Comparison of ENCODE assay signal across 33 cellular contexts in genomic region chr1:228821252-228821651, GRCh38.
"Had no signal": no experiment of that assay in that cellular context is flagged by ENCODE, and none has a peak within 500 bp of the region (broad histone marks: within the 10 kb centered on the region; RNA-seq: fewer than 3 reads in every experiment).

No MANE protein-coding gene starts in this region.

- H3K36me3 Mint-ChIP-seq: activated CD4-positive, alpha-beta memory T cell treated with anti-CD3 and anti-CD28 coated beads for 36 hours; activated naive CD4-positive, alpha-beta T cell treated with anti-CD3 and anti-CD28 coated beads, Interleukin-2, amount 50 U/mL, for 72 hours; brain had no signal

- H3K27ac ChIP-seq: ascending aorta, breast epithelium, cardiac muscle cell, colonic mucosa, WERI-Rb-1 had no signal

- H3K4me3 Mint-ChIP-seq: activated CD4-positive, alpha-beta memory T cell treated with anti-CD3 and anti-CD28 coated beads for 36 hours; activated CD4-positive, alpha-beta T cell treated with anti-CD3 and anti-CD28 coated beads for 36 hours; activated CD4-positive, alpha-beta T cell treated with anti-CD3 and anti-CD28 coated beads, Interleukin-2, amount 10 ng/mL, durations not matched to agents 24 days and 14 days; activated CD8-positive, alpha-beta memory T cell treated with anti-CD3 and anti-CD28 coated beads, Interleukin-2, amount 10 ng/mL, durations not matched to agents 7 days and 5 days; activated CD8-positive, alpha-beta T cell treated with anti-CD3 and anti-CD28 coated beads, Interleukin-2, amount 10 ng/mL, durations not matched to agents 7 days and 5 days; activated naive CD4-positive, alpha-beta T cell treated with anti-CD3 and anti-CD28 coated beads, Interleukin-2, amount 10 ng/mL, durations not matched to agents 7 days and 5 days; activated naive CD8-positive, alpha-beta T cell treated with anti-CD3 and anti-CD28 coated beads, Interleukin-2, amount 10 ng/mL, durations not matched to agents 7 days and 5 days; activated T-helper 1 cell treated with anti-CD3 and anti-CD28 coated beads, Interleukin-12 subunit alpha, Interleukin-12 subunit beta, Interleukin-2, Interleukin-4 antibody, amounts not matched to agents 30 ng/mL and 10 ng/mL and 1 ng/mL, durations not matched to agents 14 hours and 24 hours and 36 hours; brain; endodermal cell; T-helper 17 cell; T-helper 2 cell treated with Interferon-gamma antibody and Interleukin-4, amounts not matched to agents 5 μg/mL and 100 μg/mL, for 36 hours had no signal

- H3K27me3 Mint-ChIP-seq: activated CD4-positive, alpha-beta T cell treated with anti-CD3 and anti-CD28 coated beads for 36 hours had no signal

- ATAC-seq: activated CD4-positive, alpha-beta T cell treated with anti-CD3 and anti-CD28 coated beads for 36 hours; activated CD8-positive, alpha-beta memory T cell treated with anti-CD3 and anti-CD28 coated beads, Interleukin-2, amount 10 ng/mL, durations not matched to agents 7 days and 5 days; activated CD8-positive, alpha-beta T cell treated with anti-CD3 and anti-CD28 coated beads, Interleukin-2, amount 10 ng/mL, durations not matched to agents 7 days and 5 days; activated naive CD4-positive, alpha-beta T cell treated with anti-CD3 and anti-CD28 coated beads, Interleukin-2, amount 50 U/mL, for 72 hours; esophagus mucosa; T-helper 17 cell had no signal

- H3K36me3 ChIP-seq: ascending aorta, breast epithelium, cardiac muscle cell, colonic mucosa, WERI-Rb-1 had no signal

- DNase-seq: activated CD4-positive, alpha-beta memory T cell treated with anti-CD3 and anti-CD28 coated beads for 36 hours; activated CD4-positive, alpha-beta T cell treated with anti-CD3 and anti-CD28 coated beads for 36 hours; activated CD4-positive, alpha-beta T cell treated with anti-CD3 and anti-CD28 coated beads, Interleukin-2, amount 10 ng/mL, durations not matched to agents 24 days and 14 days; activated CD4-positive, CD25-positive, alpha-beta regulatory T cell; activated CD4-positive, CD25-positive, alpha-beta regulatory T cell treated with anti-CD3 and anti-CD28 coated beads, Interleukin-2, amount 50 U/mL, for 72 hours; activated CD8-positive, alpha-beta memory T cell treated with anti-CD3 and anti-CD28 coated beads, Interleukin-2, amount 10 ng/mL, durations not matched to agents 7 days and 5 days; activated CD8-positive, alpha-beta memory T cell treated with anti-CD3 and anti-CD28 coated beads, Interleukin-2, amount 50 U/mL, for 4 hours; activated CD8-positive, alpha-beta T cell treated with anti-CD3 and anti-CD28 coated beads, Interleukin-2, amount 10 ng/mL, durations not matched to agents 7 days and 5 days; activated gamma-delta T cell; activated naive CD4-positive, alpha-beta T cell; activated naive CD4-positive, alpha-beta T cell treated with anti-CD3 and anti-CD28 coated beads, Interleukin-2, amount 10 ng/mL, durations not matched to agents 7 days and 5 days; activated naive CD8-positive, alpha-beta T cell treated with anti-CD3 and anti-CD28 coated beads, Interleukin-2, amount 10 ng/mL, durations not matched to agents 7 days and 5 days; activated T-cell treated with anti-CD3 and anti-CD28 coated beads, Interleukin-2, amount 50 U/mL, for 1 hour; activated T-cell treated with anti-CD3 and anti-CD28 coated beads, Interleukin-2, amount 50 U/mL, for 48 hours; central memory CD4-positive, alpha-beta T cell; cerebellar nuclear complex; colonic mucosa; effector memory CD4-positive, alpha-beta T cell; endodermal cell; foreskin fibroblast; head of caudate nucleus; T-helper 1 cell; T-helper 17 cell; T1000; WERI-Rb-1 had no signal

- H3K4me3 ChIP-seq: ascending aorta, breast epithelium, cardiac muscle cell, colonic mucosa had no signal

- H3K27me3 ChIP-seq: ascending aorta, breast epithelium, cardiac muscle cell, colonic mucosa had no signal

- H3K4me1 Mint-ChIP-seq: brain had no signal

- H3K27ac Mint-ChIP-seq: activated CD4-positive, alpha-beta memory T cell treated with anti-CD3 and anti-CD28 coated beads for 36 hours; activated CD4-positive, alpha-beta T cell treated with anti-CD3 and anti-CD28 coated beads for 36 hours; activated CD4-positive, alpha-beta T cell treated with anti-CD3 and anti-CD28 coated beads, Interleukin-2, amount 10 ng/mL, durations not matched to agents 24 days and 14 days; activated CD8-positive, alpha-beta memory T cell treated with anti-CD3 and anti-CD28 coated beads, Interleukin-2, amount 10 ng/mL, durations not matched to agents 7 days and 5 days; activated CD8-positive, alpha-beta T cell treated with anti-CD3 and anti-CD28 coated beads, Interleukin-2, amount 10 ng/mL, durations not matched to agents 7 days and 5 days; activated naive CD4-positive, alpha-beta T cell treated with anti-CD3 and anti-CD28 coated beads, Interleukin-2, amount 10 ng/mL, durations not matched to agents 7 days and 5 days; activated naive CD4-positive, alpha-beta T cell treated with anti-CD3 and anti-CD28 coated beads, Interleukin-2, amount 50 U/mL, for 72 hours; activated naive CD8-positive, alpha-beta T cell treated with anti-CD3 and anti-CD28 coated beads, Interleukin-2, amount 10 ng/mL, durations not matched to agents 7 days and 5 days; activated T-helper 1 cell treated with anti-CD3 and anti-CD28 coated beads, Interleukin-12 subunit alpha, Interleukin-12 subunit beta, Interleukin-2, Interleukin-4 antibody, amounts not matched to agents 30 ng/mL and 10 ng/mL and 1 ng/mL, durations not matched to agents 14 hours and 24 hours and 36 hours; brain; endodermal cell; T-helper 17 cell; T-helper 2 cell treated with Interferon-gamma antibody and Interleukin-4, amounts not matched to agents 5 μg/mL and 100 μg/mL, for 36 hours had no signal

- H3K4me1 ChIP-seq: ascending aorta, breast epithelium, colonic mucosa had no signal

- H3K9me3 ChIP-seq: ascending aorta, breast epithelium, colonic mucosa had no signal

- H3K9me3 Mint-ChIP-seq: activated CD4-positive, alpha-beta memory T cell treated with anti-CD3 and anti-CD28 coated beads for 36 hours; activated CD4-positive, alpha-beta T cell treated with anti-CD3 and anti-CD28 coated beads, Interleukin-2, amount 10 ng/mL, durations not matched to agents 24 days and 14 days; activated naive CD4-positive, alpha-beta T cell treated with anti-CD3 and anti-CD28 coated beads, Interleukin-2, amount 50 U/mL, for 72 hours; activated T-helper 1 cell treated with anti-CD3 and anti-CD28 coated beads, Interleukin-12 subunit alpha, Interleukin-12 subunit beta, Interleukin-2, Interleukin-4 antibody, amounts not matched to agents 30 ng/mL and 10 ng/mL and 1 ng/mL, durations not matched to agents 14 hours and 24 hours and 36 hours; endodermal cell; T-helper 2 cell treated with Interferon-gamma antibody and Interleukin-4, amounts not matched to agents 5 μg/mL and 100 μg/mL, for 36 hours had no signal
